ENCODE assay signal across 9 cellular contexts in the genomic region with DNA sequence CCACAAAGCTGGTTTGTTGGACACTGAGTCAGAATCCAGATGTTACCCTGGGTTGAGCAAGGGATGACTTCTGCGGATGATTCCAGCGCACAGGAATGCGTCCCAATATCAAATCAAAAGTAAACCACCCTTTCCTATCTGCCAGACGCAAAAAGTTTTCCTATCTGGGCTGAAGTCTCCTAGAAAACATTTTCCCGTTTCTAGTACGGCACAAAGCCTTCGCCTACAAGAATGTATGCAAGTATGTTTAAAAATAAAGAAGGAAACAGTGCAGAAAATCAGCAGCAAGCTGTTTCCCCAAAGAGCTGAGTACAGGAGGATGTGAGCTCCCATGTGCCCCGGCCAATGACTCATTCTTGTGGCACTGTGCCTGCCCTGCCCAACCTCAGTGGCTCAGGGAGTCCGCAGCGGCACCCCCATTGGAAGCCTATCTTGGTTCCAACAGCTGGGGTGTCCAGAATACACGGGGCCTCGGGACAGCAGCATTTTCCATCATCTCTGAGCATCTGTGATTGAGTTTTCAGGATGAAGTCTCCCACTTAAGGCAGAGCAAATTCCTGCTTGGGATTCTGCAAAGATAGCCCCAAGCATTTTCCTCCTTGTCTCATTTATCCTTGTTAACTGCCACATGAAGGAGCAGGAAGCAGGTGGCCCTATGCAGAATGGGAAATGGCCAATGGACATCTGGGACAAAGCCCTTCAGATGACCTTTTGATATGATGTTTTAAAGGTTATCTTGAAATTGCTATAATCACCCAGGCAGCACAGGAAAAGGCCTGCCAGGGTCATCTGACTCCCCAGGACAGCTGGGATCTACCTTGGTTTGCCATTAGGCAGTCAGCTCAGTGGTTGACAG. TPM values are rescaled to one million over a fixed set of nuclear protein-coding genes. Genes with fewer than 3 reads are reported as not detected.
DNase-seq lines count a peak whose midpoint lies in the region; ATAC-seq and TF ChIP-seq lines count a peak whose summit lies in the region.
"Had no signal": no experiment of that assay in that cellular context is flagged by ENCODE, and none has a peak within 500 bp of the region (broad histone marks: within the 10 kb centered on the region; RNA-seq: fewer than 3 reads in every experiment).

No MANE protein-coding gene starts in this region.

- no peaks in the 10 kb centered on the region for H3K79me2 ChIP-seq in PC-3 (ENCODE audit: low read length)

- H3K36me3 ChIP-seq in PC-3 (ENCODE audit: low read depth, low read length): no peaks in the 10 kb centered on the region
- H3K36me3 ChIP-seq: breast epithelium had no signal

- H3K9me2 ChIP-seq in PC-3 (replicated peaks; ENCODE audit: low read length): no peaks in the 10 kb centered on the region

- H3K36me3 Mint-ChIP-seq in CD14-positive monocyte: no peaks in the 10 kb centered on the region

- DNase-seq in CD14-positive monocyte (ENCODE audit: low spot score): peak; percentile 73
- DNase-seq in PC-3: peak; percentile 71
- peak; percentile 66 for DNase-seq in fibroblast of peridontal ligament (ENCODE audit: extremely low read depth)
- peak; percentile 90 for DNase-seq in posterior vena cava (ENCODE audit: low spot score)
- DNase-seq in erythroblast (lab: John Stamatoyannopoulos, UW): no peak
- DNase-seq in NCI-H524 (lab: John Stamatoyannopoulos, UW): no peak
- no peak for DNase-seq in middle frontal gyrus (ENCODE audit: extremely low spot score, low spot score)

- no peaks in the 10 kb centered on the region for H3K9me3 ChIP-seq in PC-3 (ENCODE audit: low read length)
- H3K9me3 ChIP-seq: breast epithelium had no signal

- TF ChIP-seq POLR2A in erythroblast (IDR thresholded peaks at IDR 0.05; ENCODE audit: low read length): no peak

- peaks cover 19% of the 10 kb centered on the region for H3K4me1 ChIP-seq in PC-3 (ENCODE audit: insufficient read depth, low read length)

- peak overlapping the region; percentile 37 for H2AFZ ChIP-seq in PC-3 (ENCODE audit: low read length)

- H3K27ac ChIP-seq in PC-3 (ENCODE audit: low read length): no peak overlapping the region
- H3K27ac ChIP-seq: breast epithelium had no signal

- no peak for TF ChIP-seq CTCF in CD14-positive monocyte (IDR thresholded peaks at IDR 0.05)
- TF ChIP-seq CTCF in PC-3 (conservative IDR thresholded peaks at IDR 0.05; ENCODE audit: low read depth, low read length): no peak

- BruUV-seq in PC-3 (replicated peaks; lab: Mats Ljungman, UMichigan): no TSS peak

- H3K27me3 Mint-ChIP-seq in CD14-positive monocyte (ENCODE audit: low read depth in 3 of 3): peaks cover 4 to 12% (median 9%) of the 10 kb centered on the region in 3 donors

- peak overlapping the region in 1 of 2 donors; percentile 60 for H3K4me3 Mint-ChIP-seq in CD14-positive monocyte

- peaks cover 59% of the 10 kb centered on the region for H3K4me1 Mint-ChIP-seq in CD14-positive monocyte

- no peak overlapping the region for H3K4me3 ChIP-seq in PC-3 (ENCODE audit: low read length)
- H3K4me3 ChIP-seq: breast epithelium had no signal

- peaks cover 0 to 4% (median 0%) of the 10 kb centered on the region in 7 donors for H3K9me3 Mint-ChIP-seq in CD14-positive monocyte

- peak overlapping the region; percentile 19 for H3K4me2 ChIP-seq in PC-3 (ENCODE audit: low read length)

- CTCF ChIA-PET in PC-3 (lab: Charles Lee): interaction anchor here (0.6 kb wide), 2 partner anchors 17 to 423 kb away, joined by 3 read pairs; no protein-coding TSS in a partner anchor

- peak overlapping the region in 2 of 7 donors; percentile 24 to 75 for H3K27ac Mint-ChIP-seq in CD14-positive monocyte

- intact Hi-C loops in CD14-positive monocyte (cut with micrococcal nuclease) (no loop called here), PC-3 (cut with micrococcal nuclease) (no loop called here), posterior vena cava (cut with DNase I) (no loop called here)

- no peaks in the 10 kb centered on the region for H3F3A ChIP-seq in PC-3 (ENCODE audit: low read length, unreplicated experiment)

- POLR2A ChIA-PET in PC-3 (lab: Charles Lee; ENCODE audit: unreplicated experiment): no interaction called here

- H4K20me1 ChIP-seq in PC-3 (ENCODE audit: low read length): no peaks in the 10 kb centered on the region

- no peak overlapping the region for H3K9ac ChIP-seq in PC-3 (ENCODE audit: low read length)

- ATAC-seq in PC-3 (no peak), HG03159 (IDR thresholded peaks at IDR 0.05; ENCODE audit: unreplicated experiment) (no peak)

- peaks cover 9% of the 10 kb centered on the region for H3K27me3 ChIP-seq in PC-3 (ENCODE audit: low read length)
- H3K27me3 ChIP-seq: breast epithelium had no signal

RNA-seq across cellular contexts. Expression of a gene that starts 17.5 kb away (rescaled TPM):
- polyA plus RNA-seq in CD14-positive monocyte: not detected
- total RNA-seq in PC-3 (2014; rRNA removed) (not detected in 2 replicates), posterior vena cava (1 to 10 TPM in 1 of 2 donors, under 1 TPM in 1; 0.52 to 1.9 TPM)

RNA-seq across cellular contexts. Expression of a gene that starts 34.1 kb away (rescaled TPM):
- polyA plus RNA-seq in CD14-positive monocyte: not detected
- total RNA-seq in PC-3 (2014; rRNA removed): 0.17 and 0.58 TPM in 2 replicates
- not detected for total RNA-seq in posterior vena cava

RNA-seq across cellular contexts. Expression of a gene that starts 41.5 kb away (rescaled TPM):
- polyA plus RNA-seq in CD14-positive monocyte: under 1 TPM in 1 of 2 donors, not detected in 1; 0.12 TPM
- total RNA-seq in PC-3 (2014; rRNA removed) (not detected in 2 replicates), posterior vena cava (not detected)

Comparison
In these comparisons a context has a peak if more than half of its experiments do, and no peak if none do; other contexts are left out.
1. DNase-seq: peak in CD14-positive monocyte (single experiment), PC-3 (single experiment), fibroblast of peridontal ligament (single experiment) and posterior vena cava (single experiment); none in erythroblast (0 of 2), NCI-H524 (0 of 2) and middle frontal gyrus (single experiment).